ENCODE assay signal across 29 cellular contexts in the genomic region with DNA sequence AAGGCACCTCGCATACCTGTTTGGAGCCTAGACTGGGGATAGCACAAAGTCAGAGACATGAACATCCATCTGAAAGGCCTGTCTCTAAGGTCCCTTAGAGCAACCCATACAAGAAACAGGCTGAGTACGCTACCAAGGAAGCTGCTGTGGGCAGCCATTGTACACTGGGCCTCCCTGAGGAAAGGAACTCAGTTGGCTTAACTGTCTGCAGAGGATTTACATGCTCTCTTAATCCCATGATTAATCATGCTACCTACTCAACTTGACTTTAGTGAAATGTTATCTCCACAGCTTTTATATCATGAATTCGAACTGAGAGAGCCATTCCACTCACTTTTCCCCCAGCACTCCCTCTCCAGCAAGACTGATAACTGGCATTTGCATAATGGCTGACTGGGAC.
"Had no signal": no experiment of that assay in that cellular context is flagged by ENCODE, and none has a peak within 500 bp of the region (broad histone marks: within the 10 kb centered on the region; RNA-seq: fewer than 3 reads in every experiment).

No MANE protein-coding gene starts in this region.

- H3K4me1 ChIP-seq: body of pancreas, esophagus squamous epithelium, gastroesophageal sphincter, heart right ventricle had no signal

- H3K27me3 Mint-ChIP-seq: activated B cell treated with CpG ODN at 0.5 μM for 24 hours; activated CD8-positive, alpha-beta T cell treated with anti-CD3 and anti-CD28 coated beads for 36 hours; activated naive CD8-positive, alpha-beta T cell; activated T-helper 17 cell treated with anti-CD3 and anti-CD28 coated beads, Interleukin-2, amount 50 U/mL, for 72 hours; effector memory CD8-positive, alpha-beta T cell had no signal

- H3K4me3 Mint-ChIP-seq: activated B cell treated with CpG ODN at 0.5 μM for 24 hours; activated CD8-positive, alpha-beta T cell treated with anti-CD3 and anti-CD28 coated beads for 36 hours; activated naive CD8-positive, alpha-beta T cell; activated T-cell treated with anti-CD3 and anti-CD28 coated beads, Interleukin-2, amount 50 U/mL, for 4 hours; activated T-helper 17 cell treated with anti-CD3 and anti-CD28 coated beads, Interleukin-2, amount 50 U/mL, for 72 hours; effector memory CD8-positive, alpha-beta T cell had no signal

- H3K27me3 ChIP-seq: body of pancreas, esophagus squamous epithelium, gastroesophageal sphincter, heart right ventricle, hepatocyte had no signal

- H3K9me3 Mint-ChIP-seq: activated B cell treated with CpG ODN at 0.5 μM for 24 hours; activated CD8-positive, alpha-beta T cell treated with anti-CD3 and anti-CD28 coated beads for 36 hours; activated T-cell treated with anti-CD3 and anti-CD28 coated beads, Interleukin-2, amount 50 U/mL, for 4 hours; activated T-helper 17 cell treated with anti-CD3 and anti-CD28 coated beads, Interleukin-2, amount 50 U/mL, for 72 hours; effector memory CD8-positive, alpha-beta T cell had no signal

- FAIRE-seq: colon had no signal

- H3K9me3 ChIP-seq: body of pancreas, esophagus squamous epithelium, gastroesophageal sphincter, heart right ventricle had no signal

- DNase-seq: activated B cell treated with CpG ODN at 0.5 μM for 24 hours; activated CD4-positive, alpha-beta T cell treated with anti-CD3 and anti-CD28 coated beads for 48 hours; activated CD4-positive, alpha-beta T cell treated with anti-CD3 and anti-CD28 coated beads, Interleukin-2, amount 50 U/mL, for 1 hour; activated CD4-positive, alpha-beta T cell treated with anti-CD3 and anti-CD28 coated beads, Interleukin-2, amount 50 U/mL, for 48 hours; activated CD8-positive, alpha-beta memory T cell treated with anti-CD3 and anti-CD28 coated beads for 24 hours; activated CD8-positive, alpha-beta T cell treated with anti-CD3 and anti-CD28 coated beads for 36 hours; activated effector memory CD4-positive, alpha-beta T cell treated with Interleukin-2 at 50 U/mL for 16 hours; activated gamma-delta T cell treated with Interleukin-2 at 50 U/mL for 16 hours; activated naive CD4-positive, alpha-beta T cell treated with anti-CD3 and anti-CD28 coated beads, Interleukin-2, amount 50 U/mL, for 16 hours; activated naive CD4-positive, alpha-beta T cell treated with Interleukin-2 at 50 U/mL for 16 hours; activated T-cell treated with anti-CD3 and anti-CD28 coated beads, Interleukin-2, amount 50 U/mL, for 4 hours; amygdala; aorta; body of pancreas; caudate nucleus; cortex of kidney; dermis blood vessel endothelial cell; effector CD4-positive, alpha-beta T cell; effector memory CD8-positive, alpha-beta T cell; erythroblast; esophagus squamous epithelium; foreskin melanocyte; heart right ventricle; T-helper 2 cell had no signal

- H3K27ac ChIP-seq: body of pancreas, esophagus squamous epithelium, gastroesophageal sphincter, heart right ventricle, hepatocyte had no signal

- H3K4me3 ChIP-seq: body of pancreas, esophagus squamous epithelium, gastroesophageal sphincter, heart right ventricle, hepatocyte had no signal

- H3K27ac Mint-ChIP-seq: activated B cell treated with CpG ODN at 0.5 μM for 24 hours; activated CD8-positive, alpha-beta T cell treated with anti-CD3 and anti-CD28 coated beads for 36 hours; activated naive CD8-positive, alpha-beta T cell; activated T-helper 17 cell treated with anti-CD3 and anti-CD28 coated beads, Interleukin-2, amount 50 U/mL, for 72 hours had no signal
